In genomic region chr16:11078812-11079459, GRCh38 we compare ENCODE assay signal across 1 cellular context.
TF ChIP-seq lines count a peak whose summit lies in the region.

No MANE protein-coding gene starts in this region.

TF ChIP-seq in SK-N-SH, 30 proteins besides CTCF, POLR2A, EP300 and RAD21 (continued from another document):
- TF ChIP-seq MAX (IDR thresholded peaks at IDR 0.05; ENCODE audit: low read depth) = 0 out of 2 replicates have a peak, but pooled peaks have one; percentile 31
- peak; percentile 53; the same call in 1 of the 2 replicates for TF ChIP-seq RXRA (IDR thresholded peaks at IDR 0.05; ENCODE audit: borderline replicate concordance, low read depth)
- TF ChIP-seq GATA2 (CRISPR knock-in tag; IDR thresholded peaks at IDR 0.05) = no peak
- no peak for TF ChIP-seq NRF1 (IDR thresholded peaks at IDR 0.05; ENCODE audit: low read depth, low read length)
- TF ChIP-seq MEF2A (IDR thresholded peaks at IDR 0.05; ENCODE audit: borderline replicate concordance, low read depth) = no peak
- peak; percentile 98 for TF ChIP-seq RCOR1 (IDR thresholded peaks at IDR 0.05; ENCODE audit: low read length)
- TF ChIP-seq RFX5 (IDR thresholded peaks at IDR 0.05; ENCODE audit: low read length) = no peak
- TF ChIP-seq ZBTB33 (IDR thresholded peaks at IDR 0.05; ENCODE audit: borderline replicate concordance, low read depth) = peak; percentile 40; the same call in 1 of the 2 replicates
- TF ChIP-seq FOXM1 (IDR thresholded peaks at IDR 0.05; ENCODE audit: low read depth) = no peak
- TF ChIP-seq YY1 (IDR thresholded peaks at IDR 0.05; ENCODE audit: low read depth) = 0 out of 2 replicates have a peak, but pooled peaks have one; percentile 52
- TF ChIP-seq MXI1 (IDR thresholded peaks at IDR 0.05; ENCODE audit: low read depth, low read length) = no peak
- TF ChIP-seq GABPA (IDR thresholded peaks at IDR 0.05; ENCODE audit: low read depth) = no peak
- no peak for TF ChIP-seq SMC3 (IDR thresholded peaks at IDR 0.05; ENCODE audit: low read depth, low read length)
- TF ChIP-seq NFIC (IDR thresholded peaks at IDR 0.05; ENCODE audit: borderline replicate concordance) = peak; percentile 92
- peak; percentile 97 for TF ChIP-seq PBX3 (IDR thresholded peaks at IDR 0.05)
